ENCODE assay signal across 1 cellular context in genomic region chr11:1219836-1220810, GRCh38.
TF ChIP-seq lines count a peak whose summit lies in the region.

No MANE protein-coding gene starts in this region.

TF ChIP-seq in HepG2, 621 proteins besides CTCF, POLR2A, EP300 and RAD21 (continued from another document and continues in another):
- peak; percentile 80; the same call in 1 of the 2 replicates for TF ChIP-seq AHDC1 (CRISPR knock-in tag; IDR thresholded peaks at IDR 0.05; ENCODE audit: borderline replicate concordance)
- no peak for TF ChIP-seq NONO (IDR thresholded peaks at IDR 0.05)
- TF ChIP-seq NONO (CRISPR knock-in tag; conservative IDR thresholded peaks at IDR 0.05), result peak; percentile 91
- TF ChIP-seq HNRNPL (IDR thresholded peaks at IDR 0.05; ENCODE audit: low read depth, low read length), result peak; percentile 95
- TF ChIP-seq AKAP8 (CRISPR knock-in tag; IDR thresholded peaks at IDR 0.05), result 0 out of 2 replicates have a peak, but pooled peaks have one; percentile 25
- 0 out of 2 replicates have a peak, but pooled peaks have one; percentile 20 for TF ChIP-seq PHF8 (CRISPR knock-in tag; IDR thresholded peaks at IDR 0.05)
- 0 out of 2 replicates have a peak, but pooled peaks have one; percentile 22 for TF ChIP-seq MLXIP (CRISPR knock-in tag; IDR thresholded peaks at IDR 0.05; ENCODE audit: borderline replicate concordance)
- TF ChIP-seq ZNF749 (CRISPR knock-in tag; IDR thresholded peaks at IDR 0.05; ENCODE audit: borderline replicate concordance), result peak; percentile 66; the same call in 1 of the 2 replicates
- peak; percentile 81; the same call in 1 of the 2 replicates for TF ChIP-seq ZFP90 (CRISPR knock-in tag; IDR thresholded peaks at IDR 0.05; ENCODE audit: borderline replicate concordance)
- no peak for TF ChIP-seq ZFYVE20 (CRISPR knock-in tag; IDR thresholded peaks at IDR 0.05; ENCODE audit: borderline replicate concordance, low read depth)
- TF ChIP-seq ZMYM4 (CRISPR knock-in tag; IDR thresholded peaks at IDR 0.05), result 0 out of 2 replicates have a peak, but pooled peaks have one; percentile 53
- peak; percentile 92; the same call in 1 of the 2 replicates for TF ChIP-seq POGK (CRISPR knock-in tag; conservative IDR thresholded peaks at IDR 0.05)
- peak; percentile 76; the same call in 1 of the 2 replicates for TF ChIP-seq ARID4A (CRISPR knock-in tag; IDR thresholded peaks at IDR 0.05; ENCODE audit: borderline replicate concordance)
- TF ChIP-seq ONECUT2 (CRISPR knock-in tag; IDR thresholded peaks at IDR 0.05), result 0 out of 2 replicates have a peak, but pooled peaks have one; percentile 18
- TF ChIP-seq ZNF143 (CRISPR knock-in tag; IDR thresholded peaks at IDR 0.05), result peak; percentile 38; the same call in 1 of the 2 replicates
- peak; percentile 55; the same call in 1 of the 2 replicates for TF ChIP-seq TFE3 (CRISPR knock-in tag; IDR thresholded peaks at IDR 0.05)
- no peak for TF ChIP-seq FIP1L1 (IDR thresholded peaks at IDR 0.05; ENCODE audit: borderline replicate concordance, insufficient read depth, low read depth, low read length)
- peak; percentile 93; the same call in 1 of the 2 replicates for TF ChIP-seq ZNF710 (CRISPR knock-in tag; IDR thresholded peaks at IDR 0.05; ENCODE audit: borderline replicate concordance)
- TF ChIP-seq PREB (CRISPR knock-in tag; IDR thresholded peaks at IDR 0.05), result no peak
- TF ChIP-seq NFE2L2 (IDR thresholded peaks at IDR 0.05; ENCODE audit: low read length), result no peak
- TF ChIP-seq KDM6A (CRISPR knock-in tag; IDR thresholded peaks at IDR 0.05; ENCODE audit: low read depth), result peak; percentile 70
- TF ChIP-seq MTA1 (CRISPR knock-in tag; IDR thresholded peaks at IDR 0.05; ENCODE audit: borderline replicate concordance), result no peak; the same call in 1 of the 2 replicates
- no peak for TF ChIP-seq SRSF4 (IDR thresholded peaks at IDR 0.05; ENCODE audit: low read depth, low read length, poor library complexity, severe bottlenecking)
- TF ChIP-seq POGZ (CRISPR knock-in tag; IDR thresholded peaks at IDR 0.05), result peak; percentile 61; the same call in 1 of the 2 replicates
- peak; percentile 63; the same call in 1 of the 2 replicates for TF ChIP-seq PRDM10 (CRISPR knock-in tag; IDR thresholded peaks at IDR 0.05; ENCODE audit: low read depth)
- 0 out of 2 replicates have a peak, but pooled peaks have one; percentile 36 for TF ChIP-seq ZNF589 (CRISPR knock-in tag; conservative IDR thresholded peaks at IDR 0.05)
- TF ChIP-seq TOPORS (CRISPR knock-in tag; IDR thresholded peaks at IDR 0.05), result peak; percentile 57; the same call in 1 of the 2 replicates
- no peak for TF ChIP-seq GZF1 (CRISPR knock-in tag; IDR thresholded peaks at IDR 0.05)
- TF ChIP-seq SMAD3 (CRISPR knock-in tag; IDR thresholded peaks at IDR 0.05), result peak; percentile 66; the same call in 1 of the 2 replicates
- peak; percentile 86 for TF ChIP-seq GFI1 (CRISPR knock-in tag; IDR thresholded peaks at IDR 0.05; ENCODE audit: borderline replicate concordance)
